9 cellular contexts compared by ENCODE assay signal in genomic region chr12:130161261-130162231, GRCh38. TPM values are rescaled to one million over a fixed set of nuclear protein-coding genes. Genes with fewer than 3 reads are reported as not detected.
DNase-seq lines count a peak whose midpoint lies in the region; ATAC-seq and TF ChIP-seq lines count a peak whose summit lies in the region.
"Had no signal": no experiment of that assay in that cellular context is flagged by ENCODE, and none has a peak within 500 bp of the region (broad histone marks: within the 10 kb centered on the region; RNA-seq: fewer than 3 reads in every experiment).

No MANE protein-coding gene starts in this region.

- H3K36me3 Mint-ChIP-seq in CD8-positive, alpha-beta memory T cell = no peaks in the 10 kb centered on the region

- intact Hi-C loops in breast epithelium (cut with DNase I; ENCODE audit: low total_unique reads) (no loop called here), left colon (cut with DNase I, micrococcal nuclease) (no loop called here), stomach (cut with DNase I; ENCODE audit: low total_unique reads) (no loop called here)

- H3K27me3 Mint-ChIP-seq in CD8-positive, alpha-beta memory T cell = peaks cover 22 to 42% of the 10 kb centered on the region in 2 donors

- ATAC-seq in left colon = no peak

- no peak overlapping the region for H3K4me3 Mint-ChIP-seq in CD8-positive, alpha-beta memory T cell

- CTCF ChIA-PET in CD8-positive, alpha-beta memory T cell (lab: Charles Lee) = no interaction called here

- no peaks in the 10 kb centered on the region for H3K36me3 ChIP-seq in breast epithelium
- H3K36me3 ChIP-seq in stomach = no peaks in the 10 kb centered on the region
- no peaks in the 10 kb centered on the region for H3K36me3 ChIP-seq in CD8-positive, alpha-beta memory T cell (ENCODE audit: insufficient read depth, low read length)
- H3K36me3 ChIP-seq: gastroesophageal sphincter had no signal

- H3K4me1 ChIP-seq in breast epithelium = no peaks in the 10 kb centered on the region
- peaks cover 0 to 33% (median 23%) of the 10 kb centered on the region in 4 donors for H3K4me1 ChIP-seq in stomach
- H3K4me1 ChIP-seq in CD8-positive, alpha-beta memory T cell (ENCODE audit: insufficient read depth, low read length) = no peaks in the 10 kb centered on the region

- peaks cover 0 to 6% (median 3%) of the 10 kb centered on the region in 5 donors for H3K9me3 Mint-ChIP-seq in CD8-positive, alpha-beta memory T cell

- TF ChIP-seq CTCF in breast epithelium (IDR thresholded peaks at IDR 0.05) (no peak), stomach (IDR thresholded peaks at IDR 0.05) (no peak)

- peaks cover 0 to 3% (median 0%) of the 10 kb centered on the region in 3 donors for H3K4me1 Mint-ChIP-seq in CD8-positive, alpha-beta memory T cell

- TF ChIP-seq POLR2A in breast epithelium (IDR thresholded peaks at IDR 0.05) = no peak
- no peak for TF ChIP-seq POLR2A in stomach (IDR thresholded peaks at IDR 0.05)

- POLR2A ChIA-PET in CD8-positive, alpha-beta memory T cell (lab: Charles Lee) = no interaction called here

- H3K27ac ChIP-seq in breast epithelium (peak overlapping the region; percentile 65 to 87), stomach (peak overlapping the region in 1 of 5 donors; percentile 38)
- H3K27ac ChIP-seq in CD8-positive, alpha-beta memory T cell (ENCODE audit: low read depth, low read length) = no peak overlapping the region

- peak overlapping the region; percentile 44 to 88 (median 65) for H3K4me3 ChIP-seq in breast epithelium
- peak overlapping the region; percentile 33 to 50 (median 42) for H3K4me3 ChIP-seq in stomach
- H3K4me3 ChIP-seq in CD8-positive, alpha-beta memory T cell (ENCODE audit: low read length) = no peak overlapping the region

- H3K27me3 ChIP-seq in breast epithelium = peaks cover 0 to 18% of the 10 kb centered on the region in 2 donors
- H3K27me3 ChIP-seq in stomach = peaks cover 17 to 95% (median 52%) of the 10 kb centered on the region in 3 donors
- H3K27me3 ChIP-seq in CD8-positive, alpha-beta memory T cell (ENCODE audit: insufficient read depth, low read length, poor library complexity, severe bottlenecking) = peaks cover 6% of the 10 kb centered on the region

- DNase-seq in DMS53 (lab: John Stamatoyannopoulos, UW) = peak; percentile 81
- no peak for DNase-seq in DMS53 treated with DMSO at 0.1 percent for 48 hours (lab: John Stamatoyannopoulos, UW; ENCODE audit: unreplicated experiment)
- peak in 1 of 2 donors; percentile 45 for DNase-seq in breast epithelium (ENCODE audit: low spot score in 2 of 2)
- DNase-seq in left colon = peak; percentile 3 to 32
- DNase-seq in stomach = no peak
- no peak for DNase-seq in CD8-positive, alpha-beta memory T cell
- DNase-seq in stimulated activated CD4-positive, alpha-beta T cell treated with anti-CD3 and anti-CD28 coated beads, Interleukin-4, amount 100 ng/mL, for 24 hours = no peak
- DNase-seq in NCI-H2107 (lab: John Stamatoyannopoulos, UW) = no peak

- TF ChIP-seq EP300 in stomach (IDR thresholded peaks at IDR 0.05) = no peak

- no peak overlapping the region for H3K27ac Mint-ChIP-seq in CD8-positive, alpha-beta memory T cell

- WGBS in stomach, 5 donors = 1 to 6% (median 3%) methylated on average over 55 to 85 of the region's 85 CpGs

- H3K9me3 ChIP-seq in breast epithelium (no peaks in the 10 kb centered on the region), stomach (no peaks in the 10 kb centered on the region)
- H3K9me3 ChIP-seq in CD8-positive, alpha-beta memory T cell (ENCODE audit: low read length) = no peaks in the 10 kb centered on the region
- H3K9me3 ChIP-seq: gastroesophageal sphincter had no signal

RNA-seq across cellular contexts. Expression of gene FZD10, which starts 0.7 kb away (rescaled TPM):
- total RNA-seq in breast epithelium = 1 to 10 TPM in 2 of 3 donors, under 1 TPM in 1; 0.48 to 2.0 (median 1.8) TPM
- under 1 TPM; 0.14 to 0.40 TPM for total RNA-seq in left colon
- total RNA-seq in stomach = under 1 TPM in 2 of 5 donors, not detected in 3; 0.72 to 0.92 TPM
- 1 to 10 TPM in 1 of 3 donors, under 1 TPM in 2; 0.12 to 3.2 (median 0.31) TPM for polyA plus RNA-seq in stomach
- not detected for total RNA-seq in CD8-positive, alpha-beta memory T cell
- not detected for polyA plus RNA-seq in CD8-positive, alpha-beta memory T cell

Comparison
In these comparisons a context has a peak if more than half of its experiments do, and no peak if none do; other contexts are left out.
1. DNase-seq: peak in DMS53 (single experiment) and left colon (2 of 2); none in DMS53 treated with DMSO at 0.1 percent for 48 hours (single experiment), stomach (single experiment), CD8-positive, alpha-beta memory T cell (0 of 5), stimulated activated CD4-positive, alpha-beta T cell treated with anti-CD3 and anti-CD28 coated beads, Interleukin-4, amount 100 ng/mL, for 24 hours (single experiment) and NCI-H2107 (single experiment).